ENCODE assay signal across 1 cellular context in the genomic region with DNA sequence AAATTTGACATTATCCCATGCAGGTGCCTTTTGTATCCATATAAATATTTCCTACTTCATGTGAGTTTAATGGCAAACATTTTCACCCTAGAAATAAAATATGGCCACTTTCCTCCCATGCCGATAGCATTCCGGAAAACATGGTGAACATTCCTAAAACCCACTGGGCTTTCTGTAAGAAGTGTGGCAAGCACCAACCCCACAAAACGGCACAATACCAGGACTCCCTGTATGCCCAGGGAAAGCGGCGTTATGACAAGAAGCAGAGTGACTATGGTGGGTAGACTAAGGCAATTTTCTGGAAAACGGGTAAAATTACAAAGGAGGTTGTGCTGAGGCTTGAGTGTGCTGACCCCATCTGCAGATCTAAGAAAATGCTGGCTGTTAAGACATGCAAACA.
TF ChIP-seq lines count a peak whose summit lies in the region.

No MANE protein-coding gene starts in this region.

TF ChIP-seq in liver, 16 proteins besides CTCF, POLR2A, EP300 and RAD21 (continued from another document):
- TF ChIP-seq, protein P1, sequence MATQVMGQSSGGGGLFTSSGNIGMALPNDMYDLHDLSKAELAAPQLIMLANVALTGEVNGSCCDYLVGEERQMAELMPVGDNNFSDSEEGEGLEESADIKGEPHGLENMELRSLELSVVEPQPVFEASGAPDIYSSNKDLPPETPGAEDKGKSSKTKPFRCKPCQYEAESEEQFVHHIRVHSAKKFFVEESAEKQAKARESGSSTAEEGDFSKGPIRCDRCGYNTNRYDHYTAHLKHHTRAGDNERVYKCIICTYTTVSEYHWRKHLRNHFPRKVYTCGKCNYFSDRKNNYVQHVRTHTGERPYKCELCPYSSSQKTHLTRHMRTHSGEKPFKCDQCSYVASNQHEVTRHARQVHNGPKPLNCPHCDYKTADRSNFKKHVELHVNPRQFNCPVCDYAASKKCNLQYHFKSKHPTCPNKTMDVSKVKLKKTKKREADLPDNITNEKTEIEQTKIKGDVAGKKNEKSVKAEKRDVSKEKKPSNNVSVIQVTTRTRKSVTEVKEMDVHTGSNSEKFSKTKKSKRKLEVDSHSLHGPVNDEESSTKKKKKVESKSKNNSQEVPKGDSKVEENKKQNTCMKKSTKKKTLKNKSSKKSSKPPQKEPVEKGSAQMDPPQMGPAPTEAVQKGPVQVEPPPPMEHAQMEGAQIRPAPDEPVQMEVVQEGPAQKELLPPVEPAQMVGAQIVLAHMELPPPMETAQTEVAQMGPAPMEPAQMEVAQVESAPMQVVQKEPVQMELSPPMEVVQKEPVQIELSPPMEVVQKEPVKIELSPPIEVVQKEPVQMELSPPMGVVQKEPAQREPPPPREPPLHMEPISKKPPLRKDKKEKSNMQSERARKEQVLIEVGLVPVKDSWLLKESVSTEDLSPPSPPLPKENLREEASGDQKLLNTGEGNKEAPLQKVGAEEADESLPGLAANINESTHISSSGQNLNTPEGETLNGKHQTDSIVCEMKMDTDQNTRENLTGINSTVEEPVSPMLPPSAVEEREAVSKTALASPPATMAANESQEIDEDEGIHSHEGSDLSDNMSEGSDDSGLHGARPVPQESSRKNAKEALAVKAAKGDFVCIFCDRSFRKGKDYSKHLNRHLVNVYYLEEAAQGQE (IDR thresholded peaks at IDR 0.05) = no peak
- no peak for TF ChIP-seq SP1 (IDR thresholded peaks at IDR 0.05)
- no peak for TF ChIP-seq GABPA (IDR thresholded peaks at IDR 0.05 in 1 of 2, conservative IDR thresholded peaks at IDR 0.05 in 1 of 2)
- TF ChIP-seq EGR1 (IDR thresholded peaks at IDR 0.05; ENCODE audit: low read depth in 2 of 2) = no peak
- no peak for TF ChIP-seq RXRA (IDR thresholded peaks at IDR 0.05)
- TF ChIP-seq HNF4A (conservative IDR thresholded peaks at IDR 0.05) = no peak
- TF ChIP-seq, protein P2, sequence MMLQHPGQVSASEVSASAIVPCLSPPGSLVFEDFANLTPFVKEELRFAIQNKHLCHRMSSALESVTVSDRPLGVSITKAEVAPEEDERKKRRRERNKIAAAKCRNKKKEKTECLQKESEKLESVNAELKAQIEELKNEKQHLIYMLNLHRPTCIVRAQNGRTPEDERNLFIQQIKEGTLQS (IDR thresholded peaks at IDR 0.05) = no peak
- no peak for TF ChIP-seq TAF1 (conservative IDR thresholded peaks at IDR 0.05)
- TF ChIP-seq NR2F2 (IDR thresholded peaks at IDR 0.05) = no peak
- no peak for TF ChIP-seq HNF4G (IDR thresholded peaks at IDR 0.05)
- no peak for TF ChIP-seq JUND (IDR thresholded peaks at IDR 0.05)
